ENCODE assay signal across 9 cellular contexts in genomic region chr11:22626573-22627239, GRCh38. TPM values are rescaled to one million over a fixed set of nuclear protein-coding genes. Genes with fewer than 3 reads are reported as not detected.
DNase-seq lines count a peak whose midpoint lies in the region; ATAC-seq and TF ChIP-seq lines count a peak whose summit lies in the region.
"Had no signal": no experiment of that assay in that cellular context is flagged by ENCODE, and none has a peak within 500 bp of the region (broad histone marks: within the 10 kb centered on the region; RNA-seq: fewer than 3 reads in every experiment).

No MANE protein-coding gene starts in this region.

- H3K36me3 Mint-ChIP-seq in dendritic cell treated with granulocyte-macrophage colony-stimulating factor and Interleukin-4, amounts not matched to agents 40 ng/mL and 50 ng/mL, for 4 days (ENCODE audit: low read depth): peaks cover 8% of the 10 kb centered on the region
- peaks cover 7% of the 10 kb centered on the region for H3K36me3 Mint-ChIP-seq in neural progenitor cell

- H3K9ac ChIP-seq in DND-41 (ENCODE audit: low read depth, low read length): peak overlapping the region; percentile 92
- no peak overlapping the region for H3K9ac ChIP-seq in MM.1S (ENCODE audit: low read length)
- H3K9ac ChIP-seq in neural progenitor cell: no peak overlapping the region

- no peaks in the 10 kb centered on the region for H3K9me3 ChIP-seq in DND-41 (ENCODE audit: insufficient read depth, low read length, severe bottlenecking)
- no peaks in the 10 kb centered on the region for H3K9me3 ChIP-seq in MM.1S (replicated peaks; ENCODE audit: insufficient read depth, low read length)
- no peaks in the 10 kb centered on the region for H3K9me3 ChIP-seq in neural progenitor cell (ENCODE audit: low read depth)

- peaks cover 29% of the 10 kb centered on the region for H3K79me2 ChIP-seq in DND-41 (ENCODE audit: insufficient read depth, low read length)
- peaks cover 62% of the 10 kb centered on the region for H3K79me2 ChIP-seq in MM.1S (ENCODE audit: low read length)
- H3K79me2 ChIP-seq in neural progenitor cell (ENCODE audit: low read depth): peaks cover 23% of the 10 kb centered on the region

- no peak for DNase-seq in DND-41
- DNase-seq in MM.1S: no peak
- DNase-seq in neural progenitor cell (ENCODE audit: low spot score): no peak
- DNase-seq in midbrain (lab: John Stamatoyannopoulos, UW): no peak
- no peak for DNase-seq in left colon
- no peak for DNase-seq in DMS153 treated with DMSO at 0.1 percent for 48 hours (lab: John Stamatoyannopoulos, UW; ENCODE audit: unreplicated experiment)
- DNase-seq in NCI-H748 (lab: John Stamatoyannopoulos, UW; ENCODE audit: unreplicated experiment): no peak
- DNase-seq: aorta had no signal

- no peak overlapping the region for H3K4me3 Mint-ChIP-seq in dendritic cell treated with granulocyte-macrophage colony-stimulating factor and Interleukin-4, amounts not matched to agents 40 ng/mL and 50 ng/mL, for 4 days
- no peak overlapping the region for H3K4me3 Mint-ChIP-seq in neural progenitor cell

- H3K4me1 ChIP-seq in DND-41 (ENCODE audit: insufficient read depth, low read length): peaks cover 33% of the 10 kb centered on the region
- peaks cover 4% of the 10 kb centered on the region; the same call in 1 of the 2 replicates for H3K4me1 ChIP-seq in MM.1S (ENCODE audit: low read length)
- peaks cover 11% of the 10 kb centered on the region for H3K4me1 ChIP-seq in neural progenitor cell

- intact Hi-C loops in dendritic cell treated with granulocyte-macrophage colony-stimulating factor and Interleukin-4, amounts not matched to agents 40 ng/mL and 50 ng/mL, for 4 days (cut with micrococcal nuclease): loop anchor here (5.0 kb wide), 1 partner anchor 464 kb away; no protein-coding TSS in a partner anchor
- intact Hi-C loops in left colon (cut with DNase I, micrococcal nuclease): no loop called here

- peaks cover 3% of the 10 kb centered on the region; the same call in 1 of the 2 replicates for H4K20me1 ChIP-seq in DND-41 (ENCODE audit: insufficient read depth, low read length)
- no peaks in the 10 kb centered on the region for H4K20me1 ChIP-seq in MM.1S (ENCODE audit: insufficient read depth, low read length)
- peaks cover 11% of the 10 kb centered on the region for H4K20me1 ChIP-seq in neural progenitor cell (ENCODE audit: low read depth)

- H3K27me3 ChIP-seq in DND-41 (ENCODE audit: insufficient read depth, low read length, poor library complexity) (no peaks in the 10 kb centered on the region), MM.1S (replicated peaks; ENCODE audit: insufficient read depth, low read length) (no peaks in the 10 kb centered on the region), neural progenitor cell (no peaks in the 10 kb centered on the region)

- peak overlapping the region; percentile 98 for H3K27ac Mint-ChIP-seq in dendritic cell treated with granulocyte-macrophage colony-stimulating factor and Interleukin-4, amounts not matched to agents 40 ng/mL and 50 ng/mL, for 4 days
- H3K27ac Mint-ChIP-seq in neural progenitor cell: no peak overlapping the region

- peaks cover 19% of the 10 kb centered on the region for H3F3A ChIP-seq in MM.1S (ENCODE audit: insufficient read depth, low read length)
- peaks cover 16% of the 10 kb centered on the region for H3F3A ChIP-seq in neural progenitor cell (ENCODE audit: low read depth)

- no peaks in the 10 kb centered on the region for H3K9me3 Mint-ChIP-seq in dendritic cell treated with granulocyte-macrophage colony-stimulating factor and Interleukin-4, amounts not matched to agents 40 ng/mL and 50 ng/mL, for 4 days
- no peaks in the 10 kb centered on the region for H3K9me3 Mint-ChIP-seq in neural progenitor cell

- no peaks in the 10 kb centered on the region for H3K9me2 ChIP-seq in MM.1S (replicated peaks; ENCODE audit: insufficient read depth, low read length)

- no peak for ATAC-seq in DND-41 (ENCODE audit: insufficient read depth, low read depth)
- ATAC-seq in left colon: no peak

- H3K4me1 Mint-ChIP-seq in dendritic cell treated with granulocyte-macrophage colony-stimulating factor and Interleukin-4, amounts not matched to agents 40 ng/mL and 50 ng/mL, for 4 days (ENCODE audit: low read depth): peaks cover 8% of the 10 kb centered on the region
- peaks cover 15% of the 10 kb centered on the region for H3K4me1 Mint-ChIP-seq in neural progenitor cell

- no peaks in the 10 kb centered on the region for H3K27me3 Mint-ChIP-seq in dendritic cell treated with granulocyte-macrophage colony-stimulating factor and Interleukin-4, amounts not matched to agents 40 ng/mL and 50 ng/mL, for 4 days
- no peaks in the 10 kb centered on the region for H3K27me3 Mint-ChIP-seq in neural progenitor cell (ENCODE audit: insufficient read depth, low read depth)

- peak overlapping the region; percentile 96 for H3K27ac ChIP-seq in DND-41 (ENCODE audit: low read length)
- H3K27ac ChIP-seq in MM.1S (ENCODE audit: low read length): peak overlapping the region; percentile 96; the same call in 1 of the 2 replicates
- H3K27ac ChIP-seq in neural progenitor cell: no peak overlapping the region

- H3K36me3 ChIP-seq in DND-41 (ENCODE audit: insufficient read depth, low read length) (peaks cover 6% of the 10 kb centered on the region; the same call in 1 of the 2 replicates), MM.1S (replicated peaks; ENCODE audit: insufficient read depth, low read length) (no peaks in the 10 kb centered on the region), neural progenitor cell (no peaks in the 10 kb centered on the region)

- TF ChIP-seq CTCF in DND-41 (IDR thresholded peaks at IDR 0.05; ENCODE audit: borderline replicate concordance, extremely low read depth, low read length, poor library complexity, severe bottlenecking): no peak
- TF ChIP-seq CTCF in MM.1S (IDR thresholded peaks at IDR 0.05; ENCODE audit: low read length): no peak
- no peak for TF ChIP-seq CTCF in neural progenitor cell (IDR thresholded peaks at IDR 0.05)

- H3K4me2 ChIP-seq in DND-41 (ENCODE audit: insufficient read depth, low read length) (peak overlapping the region; percentile 87), MM.1S (ENCODE audit: low read depth, low read length) (peak overlapping the region; percentile 53), neural progenitor cell (peak overlapping the region; percentile 85)

- peak overlapping the region; percentile 96 to 99; a peak in 3 of 4 replicates for H3K4me3 ChIP-seq in DND-41 (ENCODE audit: low read depth in 1 of 2, low read length in 2 of 2)
- peak overlapping the region; percentile 95 for H3K4me3 ChIP-seq in MM.1S (ENCODE audit: low read length)
- no peak overlapping the region for H3K4me3 ChIP-seq in neural progenitor cell

- H2AFZ ChIP-seq in DND-41 (ENCODE audit: low read depth, low read length) (peak overlapping the region; percentile 91), MM.1S (ENCODE audit: low read length) (no peak overlapping the region), neural progenitor cell (replicated peaks) (peak overlapping the region; percentile 90)

RNA-seq across cellular contexts. Expression of gene FANCF, which starts 1.1 kb away (rescaled TPM):
- total RNA-seq in neural progenitor cell (ENCODE audit: low replicate concordance): 21.9 and 24.3 TPM in 2 replicates
- total RNA-seq in left colon: 10 to 100 TPM; 13.3 to 17.5 TPM

RNA-seq across cellular contexts. Expression of gene GAS2, which starts 39.7 kb away (rescaled TPM):
- 3.0 and 6.4 TPM in 2 replicates for total RNA-seq in neural progenitor cell (ENCODE audit: low replicate concordance)
- total RNA-seq in left colon: 1 to 10 TPM; 1.6 to 2.5 TPM
